ENCODE assay signal across 24 cellular contexts in genomic region chr11:95549276-95549675, GRCh38.
DNase-seq lines count a peak whose midpoint lies in the region; ATAC-seq, FAIRE-seq and TF ChIP-seq lines count a peak whose summit lies in the region.
"Had no signal": no experiment of that assay in that cellular context is flagged by ENCODE, and none has a peak within 500 bp of the region (broad histone marks: within the 10 kb centered on the region; RNA-seq: fewer than 3 reads in every experiment).

No MANE protein-coding gene starts in this region.

- no peaks in the 10 kb centered on the region for H3K79me2 ChIP-seq in GM23338 (replicated peaks; ENCODE audit: insufficient read depth)

- H3K36me3 ChIP-seq in GM23338 (ENCODE audit: insufficient read depth), result no peaks in the 10 kb centered on the region
- H3K36me3 ChIP-seq in kidney (ENCODE audit: control insufficient read depth in 1 of 2, insufficient read depth in 2 of 2, low read length in 2 of 2), result no peaks in the 10 kb centered on the region
- H3K36me3 ChIP-seq: MG63, SJCRH30 had no signal

- H2AFZ ChIP-seq in GM23338, result peak overlapping the region; percentile 5; the same call in 1 of the 2 replicates
- H2AFZ ChIP-seq: GM23248 had no signal

- TF ChIP-seq CTCF in GM23338 (conservative IDR thresholded peaks at IDR 0.05; ENCODE audit: low read depth in 2 of 2) (no peak), kidney (IDR thresholded peaks at IDR 0.05; ENCODE audit: borderline replicate concordance, extremely low read depth, insufficient read depth) (no peak), dorsolateral prefrontal cortex (IDR thresholded peaks at IDR 0.05 in 54 of 56, conservative IDR thresholded peaks at IDR 0.05 in 2 of 56; ENCODE audit: low read depth in 1 of 56, partially characterized antibody in 56 of 56) (no peak)

- H3K4me2 ChIP-seq in GM23338, result no peak overlapping the region

- H3K9me2 ChIP-seq in GM23338 (ENCODE audit: insufficient read depth), result 0 out of 2 replicates have a peak, but pooled peaks cover 3% of the 10 kb centered on the region

- H3F3A ChIP-seq in GM23338 (replicated peaks; ENCODE audit: low read depth), result no peaks in the 10 kb centered on the region

- intact Hi-C loops in kidney (cut with DNase I), result no loop called here
- intact Hi-C loops in dorsolateral prefrontal cortex (cut with DNase I), result no loop called here

- no peak overlapping the region for H3K9ac ChIP-seq in kidney (ENCODE audit: low read length in 2 of 2)
- H3K9ac ChIP-seq: GM23248 had no signal

- ATAC-seq in GM23338 (no peak), HG03439 (IDR thresholded peaks at IDR 0.05; ENCODE audit: unreplicated experiment) (no peak), HG02884 (IDR thresholded peaks at IDR 0.05; ENCODE audit: unreplicated experiment) (no peak)
- ATAC-seq: K562, SK-N-SH treated with all-trans-retinoic acid at 6 μM for 48 hours, T-helper 17 cell had no signal

- H4K20me1 ChIP-seq in GM23338 (replicated peaks; ENCODE audit: insufficient read depth), result no peaks in the 10 kb centered on the region

- FAIRE-seq in kidney (lab: Jason Lieb, UNC), result peak; percentile 37

- no peaks in the 10 kb centered on the region for H3K27me3 Mint-ChIP-seq in GM23338 (ENCODE audit: insufficient read depth, low read depth, poor library complexity)
- H3K27me3 Mint-ChIP-seq: T-helper 17 cell had no signal

- no peaks in the 10 kb centered on the region for H3K4me1 ChIP-seq in GM23338 (ENCODE audit: insufficient read depth)
- peaks cover 0 to 3% of the 10 kb centered on the region in 2 donors for H3K4me1 ChIP-seq in kidney (ENCODE audit: control insufficient read depth in 1 of 2, insufficient read depth in 1 of 2, low read depth in 1 of 2, low read length in 2 of 2)
- H3K4me1 ChIP-seq: SJCRH30 had no signal

- no peaks in the 10 kb centered on the region for H3K4me1 Mint-ChIP-seq in GM23338

- H3K9me3 ChIP-seq in kidney (ENCODE audit: control insufficient read depth in 1 of 2, low read length in 2 of 2), result no peaks in the 10 kb centered on the region
- H3K9me3 ChIP-seq: MG63, SJCRH30 had no signal

- H3K27ac ChIP-seq in GM23338 (ENCODE audit: low read depth), result no peak overlapping the region
- no peak overlapping the region for H3K27ac ChIP-seq in kidney (ENCODE audit: low read depth in 2 of 2, low read length in 2 of 2)
- H3K27ac ChIP-seq in dorsolateral prefrontal cortex, result no peak overlapping the region
- H3K27ac ChIP-seq: GM23248, SJCRH30 had no signal

- H3K36me3 Mint-ChIP-seq in GM23338 (ENCODE audit: low read depth), result no peaks in the 10 kb centered on the region

- no peak overlapping the region for H3K4me3 Mint-ChIP-seq in GM23338
- H3K4me3 Mint-ChIP-seq: H9, HFFc6, T-helper 17 cell had no signal

- H3K9me3 Mint-ChIP-seq in GM23338, result peaks cover 2% of the 10 kb centered on the region; the same call in 1 of the 3 replicates
- H3K9me3 Mint-ChIP-seq: HFFc6 had no signal

- DNase-seq in COR-L47 (lab: John Stamatoyannopoulos, UW) (peak; percentile 76), GM23338 (ENCODE audit: low spot score) (no peak), NCI-H526 (lab: John Stamatoyannopoulos, UW) (peak; percentile 54 to 65), kidney (no peak), dorsolateral prefrontal cortex (no peak), SIG-M5 (lab: John Stamatoyannopoulos, UW) (no peak)
- DNase-seq: DMS153, GM23248, H9, HFFc6, MG63, NCI-H1048, NCI-H1436 treated with DMSO at 0.1 percent for 48 hours, NCI-H1930, NCI-H226, NCI-H510A treated with DMSO at 0.1 percent for 48 hours, NCI-H82, SJCRH30, T-helper 17 cell, T1000 had no signal

- H3K27me3 ChIP-seq in GM23338 (ENCODE audit: insufficient read depth) (no peaks in the 10 kb centered on the region), dorsolateral prefrontal cortex (no peaks in the 10 kb centered on the region)
- H3K27me3 ChIP-seq: MG63, SJCRH30 had no signal

- H3K4me3 ChIP-seq in GM23338 (no peak overlapping the region), kidney (ENCODE audit: low read length in 2 of 2) (no peak overlapping the region), dorsolateral prefrontal cortex (no peak overlapping the region)
- H3K4me3 ChIP-seq: GM23248, K562, MG63, SJCRH30 had no signal

- no peak overlapping the region for H3K27ac Mint-ChIP-seq in GM23338
- H3K27ac Mint-ChIP-seq: H9, HFFc6, T-helper 17 cell had no signal

TF ChIP-seq in GM23338, 12 proteins besides CTCF, POLR2A, EP300 and RAD21 (continues in another document):
- TF ChIP-seq ZNF114 (CRISPR knock-in tag; IDR thresholded peaks at IDR 0.05), result no peak
- no peak for TF ChIP-seq JUNB (IDR thresholded peaks at IDR 0.05; ENCODE audit: unreplicated experiment)
- no peak for TF ChIP-seq STAT1 (IDR thresholded peaks at IDR 0.05; ENCODE audit: unreplicated experiment)
- no peak for TF ChIP-seq ZNF331 (CRISPR knock-in tag; IDR thresholded peaks at IDR 0.05; ENCODE audit: low read depth)
- TF ChIP-seq EZH2phosphoT487 (IDR thresholded peaks at IDR 0.05; ENCODE audit: unreplicated experiment), result no peak
- no peak for TF ChIP-seq CREB1 (CRISPR knock-in tag; IDR thresholded peaks at IDR 0.05; ENCODE audit: low read depth)
- no peak for TF ChIP-seq NANOG (IDR thresholded peaks at IDR 0.05; ENCODE audit: borderline replicate concordance)
- TF ChIP-seq EZH2 (IDR thresholded peaks at IDR 0.05; ENCODE audit: low read depth, unreplicated experiment), result no peak
- TF ChIP-seq POLR2AphosphoS5 (IDR thresholded peaks at IDR 0.05; ENCODE audit: low read depth), result no peak
- TF ChIP-seq REST (IDR thresholded peaks at IDR 0.05; ENCODE audit: unreplicated experiment), result no peak

Comparison
In these comparisons a context has a peak if more than half of its experiments do, and no peak if none do; other contexts are left out.
1. DNase-seq: peak in COR-L47 (single experiment) and NCI-H526 (2 of 2); none in GM23338 (single experiment), kidney (single experiment), dorsolateral prefrontal cortex (0 of 10) and SIG-M5 (single experiment).